Comparison of ENCODE assay signal across 8 cellular contexts in genomic region chrX:119234931-119235555, GRCh38. TPM values are rescaled to one million over a fixed set of nuclear protein-coding genes. Genes with fewer than 3 reads are reported as not detected.
DNase-seq lines count a peak whose midpoint lies in the region; ATAC-seq and TF ChIP-seq lines count a peak whose summit lies in the region.
"Had no signal": no experiment of that assay in that cellular context is flagged by ENCODE, and none has a peak within 500 bp of the region (broad histone marks: within the 10 kb centered on the region; RNA-seq: fewer than 3 reads in every experiment).

No MANE protein-coding gene starts in this region.

- no peak overlapping the region for H3K4me3 ChIP-seq in HEK293 (ENCODE audit: low read depth, low read length)
- peak overlapping the region in 5 of 12 donors; percentile 72 to 96 (median 83) for H3K4me3 ChIP-seq in heart left ventricle
- H3K4me3 ChIP-seq in gastrocnemius medialis = no peak overlapping the region

- no peak for TF ChIP-seq POLR2A in heart left ventricle (IDR thresholded peaks at IDR 0.05)
- no peak for TF ChIP-seq POLR2A in gastrocnemius medialis (IDR thresholded peaks at IDR 0.05)

- H3K27me3 Mint-ChIP-seq in activated CD8-positive, alpha-beta T cell treated with anti-CD3 and anti-CD28 coated beads, Interleukin-2, amount 10 ng/mL, durations not matched to agents 7 days and 5 days (ENCODE audit: low read depth) = peaks cover 15% of the 10 kb centered on the region

- H3K36me3 ChIP-seq in HEK293 (ENCODE audit: control insufficient read depth in 2 of 2, insufficient read depth in 1 of 2, low read length in 2 of 2) (no peaks in the 10 kb centered on the region; a peak in 1 of 3 replicates), heart left ventricle (no peaks in the 10 kb centered on the region), gastrocnemius medialis (no peaks in the 10 kb centered on the region)

- H3K27ac ChIP-seq in HEK293 (ENCODE audit: extremely low read depth, low read depth, low read length) (peak overlapping the region; percentile 47; the same call in 1 of the 2 replicates), heart left ventricle (peak overlapping the region in 10 of 12 donors; percentile 63 to 89 (median 78)), gastrocnemius medialis (peak overlapping the region; percentile 41 to 77 (median 56)), RWPE1 (no peak overlapping the region)

- intact Hi-C loops in heart left ventricle (cut with DNase I) (loop anchor here in 1 of 10 donors (10.0 kb wide), 1 partner anchor 230 kb away; the partner anchor contains the start of gene SLC25A5), gastrocnemius medialis (cut with DNase I; ENCODE audit: low total_unique reads) (loop anchor here (5.0 kb wide), 2 partner anchors 232 to 372 kb away; partner anchors contain the start of genes NKRF and SLC25A5)

- H3K9me3 Mint-ChIP-seq in activated CD8-positive, alpha-beta T cell treated with anti-CD3 and anti-CD28 coated beads, Interleukin-2, amount 10 ng/mL, durations not matched to agents 7 days and 5 days (ENCODE audit: insufficient read depth) = no peaks in the 10 kb centered on the region

- H3K4me3 Mint-ChIP-seq in activated CD8-positive, alpha-beta T cell treated with anti-CD3 and anti-CD28 coated beads, Interleukin-2, amount 10 ng/mL, durations not matched to agents 7 days and 5 days = peak overlapping the region; percentile 80

- H3K4me1 ChIP-seq in HEK293 (ENCODE audit: control insufficient read depth, insufficient read depth, low read length) (0 out of 2 replicates have a peak, but pooled peaks cover 4% of the 10 kb centered on the region), heart left ventricle (peaks cover 0 to 19% (median 1%) of the 10 kb centered on the region in 12 donors), gastrocnemius medialis (no peaks in the 10 kb centered on the region)

- ATAC-seq in activated CD8-positive, alpha-beta T cell treated with anti-CD3 and anti-CD28 coated beads, Interleukin-2, amount 10 ng/mL, durations not matched to agents 7 days and 5 days = no peak
- ATAC-seq in heart left ventricle (peak; percentile 7 to 31 (median 16)), gastrocnemius medialis (no peak), HG03159 (IDR thresholded peaks at IDR 0.05; ENCODE audit: unreplicated experiment) (no peak), GM18873 (IDR thresholded peaks at IDR 0.05; ENCODE audit: low FRiP score, unreplicated experiment) (no peak)

- peaks cover 10% of the 10 kb centered on the region for H3K36me3 Mint-ChIP-seq in activated CD8-positive, alpha-beta T cell treated with anti-CD3 and anti-CD28 coated beads, Interleukin-2, amount 10 ng/mL, durations not matched to agents 7 days and 5 days (ENCODE audit: low read depth)

- POLR2A ChIA-PET in HEK293 (lab: Yijun Ruan, JAX) = no interaction called here
- POLR2A ChIA-PET in activated CD8-positive, alpha-beta T cell treated with anti-CD3 and anti-CD28 coated beads, Interleukin-2, amount 10 ng/mL, durations not matched to agents 7 days and 5 days (lab: Charles Lee) = no interaction called here
- POLR2A ChIA-PET in RWPE1 (lab: Yijun Ruan, JAX; ENCODE audit: low non-redundant PET) = no interaction called here

- H3K9me3 ChIP-seq in HEK293 (ENCODE audit: control insufficient read depth, insufficient read depth, low read depth, low read length) = no peaks in the 10 kb centered on the region
- H3K9me3 ChIP-seq in heart left ventricle = no peaks in the 10 kb centered on the region
- no peaks in the 10 kb centered on the region for H3K9me3 ChIP-seq in gastrocnemius medialis

- 51 to 64% (median 54%) methylated on average over 10 of the region's 10 CpGs for WGBS in heart left ventricle, 4 donors

- no peak for DNase-seq in activated CD8-positive, alpha-beta T cell treated with anti-CD3 and anti-CD28 coated beads, Interleukin-2, amount 10 ng/mL, durations not matched to agents 7 days and 5 days
- DNase-seq in heart left ventricle = peak in 2 of 5 donors; percentile 8 to 21
- no peak for DNase-seq in gastrocnemius medialis
- no peak for DNase-seq in RWPE1 (ENCODE audit: low spot score)
- DNase-seq: NCI-H526 treated with DMSO at 0.1 percent for 48 hours had no signal

- in situ Hi-C loops in gastrocnemius medialis (cut with MboI; ENCODE audit: low sequenced_read_pairs in 4 of 4) = no loop called here

- H3K27me3 ChIP-seq in heart left ventricle (peaks cover 0 to 9% (median 0%) of the 10 kb centered on the region in 9 donors), gastrocnemius medialis (peaks cover 0 to 4% (median 0%) of the 10 kb centered on the region in 3 donors)

- no peak for TF ChIP-seq CTCF in HEK293 (tag by site-specific recombination; IDR thresholded peaks at IDR 0.05)
- no peak for TF ChIP-seq CTCF in heart left ventricle (IDR thresholded peaks at IDR 0.05)
- no peak for TF ChIP-seq CTCF in gastrocnemius medialis (IDR thresholded peaks at IDR 0.05 in 4 of 5, conservative IDR thresholded peaks at IDR 0.05 in 1 of 5)
- no peak for TF ChIP-seq CTCF in RWPE1 (conservative IDR thresholded peaks at IDR 0.05; ENCODE audit: low read depth)

- H3K27ac Mint-ChIP-seq in activated CD8-positive, alpha-beta T cell treated with anti-CD3 and anti-CD28 coated beads, Interleukin-2, amount 10 ng/mL, durations not matched to agents 7 days and 5 days = no peak overlapping the region

- CTCF ChIA-PET in HEK293 (lab: Yijun Ruan, JAX) (interaction anchor here (0.6 kb wide), 1 partner anchor 187 kb away, joined by 3 read pairs; no protein-coding TSS in a partner anchor), RWPE1 (lab: Yijun Ruan, JAX) (no interaction called here)
- CTCF ChIA-PET in activated CD8-positive, alpha-beta T cell treated with anti-CD3 and anti-CD28 coated beads, Interleukin-2, amount 10 ng/mL, durations not matched to agents 7 days and 5 days (lab: Charles Lee) = no interaction called here

- H3K4me1 Mint-ChIP-seq in activated CD8-positive, alpha-beta T cell treated with anti-CD3 and anti-CD28 coated beads, Interleukin-2, amount 10 ng/mL, durations not matched to agents 7 days and 5 days (ENCODE audit: low read depth) = peaks cover 31% of the 10 kb centered on the region

TF ChIP-seq in HEK293, 187 proteins besides CTCF, POLR2A, EP300 and RAD21:
- TF ChIP-seq ZSCAN30 (tag by site-specific recombination; IDR thresholded peaks at IDR 0.05) (no peak), TRIM28 (IDR thresholded peaks at IDR 0.05; ENCODE audit: borderline replicate concordance, low read length) (no peak), ZNF660 (tag by site-specific recombination; IDR thresholded peaks at IDR 0.05) (no peak), ZNF155 (tag by site-specific recombination; IDR thresholded peaks at IDR 0.05) (no peak), ZNF621 (tag by site-specific recombination; IDR thresholded peaks at IDR 0.05) (no peak), ZIC2 (tag by site-specific recombination; IDR thresholded peaks at IDR 0.05) (no peak), ZSCAN23 (tag by site-specific recombination; IDR thresholded peaks at IDR 0.05) (no peak), ZNF707 (tag by site-specific recombination; IDR thresholded peaks at IDR 0.05) (no peak), ZNF214 (tag by site-specific recombination; IDR thresholded peaks at IDR 0.05; ENCODE audit: borderline replicate concordance) (no peak)
- TF ChIP-seq, protein P1, sequence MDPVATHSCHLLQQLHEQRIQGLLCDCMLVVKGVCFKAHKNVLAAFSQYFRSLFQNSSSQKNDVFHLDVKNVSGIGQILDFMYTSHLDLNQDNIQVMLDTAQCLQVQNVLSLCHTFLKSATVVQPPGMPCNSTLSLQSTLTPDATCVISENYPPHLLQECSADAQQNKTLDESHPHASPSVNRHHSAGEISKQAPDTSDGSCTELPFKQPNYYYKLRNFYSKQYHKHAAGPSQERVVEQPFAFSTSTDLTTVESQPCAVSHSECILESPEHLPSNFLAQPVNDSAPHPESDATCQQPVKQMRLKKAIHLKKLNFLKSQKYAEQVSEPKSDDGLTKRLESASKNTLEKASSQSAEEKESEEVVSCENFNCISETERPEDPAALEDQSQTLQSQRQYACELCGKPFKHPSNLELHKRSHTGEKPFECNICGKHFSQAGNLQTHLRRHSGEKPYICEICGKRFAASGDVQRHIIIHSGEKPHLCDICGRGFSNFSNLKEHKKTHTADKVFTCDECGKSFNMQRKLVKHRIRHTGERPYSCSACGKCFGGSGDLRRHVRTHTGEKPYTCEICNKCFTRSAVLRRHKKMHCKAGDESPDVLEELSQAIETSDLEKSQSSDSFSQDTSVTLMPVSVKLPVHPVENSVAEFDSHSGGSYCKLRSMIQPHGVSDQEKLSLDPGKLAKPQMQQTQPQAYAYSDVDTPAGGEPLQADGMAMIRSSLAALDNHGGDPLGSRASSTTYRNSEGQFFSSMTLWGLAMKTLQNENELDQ (tag by site-specific recombination; IDR thresholded peaks at IDR 0.05; ENCODE audit: low read depth) = no peak
- TF ChIP-seq, protein P2, sequence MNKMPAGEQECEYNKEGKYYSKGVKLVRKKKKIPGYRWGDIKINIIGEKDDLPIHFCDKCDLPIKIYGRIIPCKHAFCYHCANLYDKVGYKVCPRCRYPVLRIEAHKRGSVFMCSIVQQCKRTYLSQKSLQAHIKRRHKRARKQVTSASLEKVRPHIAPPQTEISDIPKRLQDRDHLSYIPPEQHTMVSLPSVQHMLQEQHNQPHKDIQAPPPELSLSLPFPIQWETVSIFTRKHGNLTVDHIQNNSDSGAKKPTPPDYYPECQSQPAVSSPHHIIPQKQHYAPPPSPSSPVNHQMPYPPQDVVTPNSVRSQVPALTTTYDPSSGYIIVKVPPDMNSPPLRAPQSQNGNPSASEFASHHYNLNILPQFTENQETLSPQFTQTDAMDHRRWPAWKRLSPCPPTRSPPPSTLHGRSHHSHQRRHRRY (tag by site-specific recombination; IDR thresholded peaks at IDR 0.05) = no peak

RNA-seq across cellular contexts. Expression of gene PGRMC1, which starts 1.0 kb away (rescaled TPM):
- 10 to 100 TPM; 28.7 to 30.3 TPM for total RNA-seq in activated CD8-positive, alpha-beta T cell treated with anti-CD3 and anti-CD28 coated beads, Interleukin-2, amount 10 ng/mL, durations not matched to agents 7 days and 5 days
- total RNA-seq in heart left ventricle (10 to 100 TPM; 12.6 to 28.6 (median 17.1) TPM), gastrocnemius medialis (10 to 100 TPM; 11.4 to 14.4 (median 13.0) TPM)
- polyA plus RNA-seq in heart left ventricle = 10 to 100 TPM; 18.9 to 28.0 TPM

Comparison
In these comparisons a context has a peak if more than half of its experiments do, and no peak if none do; other contexts are left out.
1. ATAC-seq: peak in heart left ventricle (4 of 4); none in activated CD8-positive, alpha-beta T cell treated with anti-CD3 and anti-CD28 coated beads, Interleukin-2, amount 10 ng/mL, durations not matched to agents 7 days and 5 days (single experiment), gastrocnemius medialis (0 of 2), HG03159 (single experiment) and GM18873 (single experiment).